Comparison of ENCODE assay signal across 8 cellular contexts in the genomic region with DNA sequence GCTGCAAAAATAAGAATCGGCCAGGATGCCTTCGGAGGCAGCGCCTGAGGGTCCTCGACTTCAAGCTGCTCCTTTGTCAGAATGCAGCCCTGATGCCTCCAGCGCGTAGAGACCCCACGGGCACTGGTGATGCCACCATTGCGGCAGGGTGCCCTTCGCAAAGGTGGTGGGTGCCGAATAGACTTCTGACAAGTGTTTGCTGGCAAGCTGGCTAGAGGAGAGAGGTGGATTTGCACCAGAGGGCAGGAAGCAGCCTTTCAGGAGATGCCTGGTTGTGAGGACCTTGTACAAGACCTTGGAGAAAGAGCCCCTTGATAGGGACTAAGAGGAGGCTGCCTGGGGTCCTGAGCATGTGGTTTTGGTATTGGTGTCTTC.
DNase-seq lines count a peak whose midpoint lies in the region; ATAC-seq and TF ChIP-seq lines count a peak whose summit lies in the region.

No MANE protein-coding gene starts in this region.

- DNase-seq in activated T-cell treated with anti-CD3 and anti-CD28 coated beads, Interleukin-2, amount 50 U/mL, for 24 hours = no peak
- no peak for DNase-seq in activated T-cell treated with anti-CD3 and anti-CD28 coated beads, Interleukin-2, amount 50 U/mL, for 1 hour
- no peak for DNase-seq in thoracic aorta (ENCODE audit: low spot score)
- DNase-seq in SHP77 (lab: John Stamatoyannopoulos, UW) = no peak
- no peak for DNase-seq in occipital lobe (lab: John Stamatoyannopoulos, UW)

- H3K4me3 ChIP-seq in SU-DHL-6 (ENCODE audit: insufficient read depth, low read length, poor library complexity, severe bottlenecking) (peak overlapping the region; percentile 46), iPS-20b (ENCODE audit: low read length) (peak overlapping the region; percentile 61; the same call in 1 of the 2 replicates), thoracic aorta (peak overlapping the region; percentile 73)

- peaks cover 67% of the 10 kb centered on the region for H3K4me1 Mint-ChIP-seq in activated T-cell treated with anti-CD3 and anti-CD28 coated beads, Interleukin-2, amount 50 U/mL, for 24 hours (ENCODE audit: low read depth)

- peak overlapping the region; percentile 62 for H2AFZ ChIP-seq in SU-DHL-6 (ENCODE audit: low read depth, low read length, severe bottlenecking)

- no peak for ATAC-seq in thoracic aorta (ENCODE audit: insufficient number of reproducible peaks, low FRiP score, low read depth)
- no peak for ATAC-seq in GM18868 (IDR thresholded peaks at IDR 0.05; ENCODE audit: unreplicated experiment)

- no peaks in the 10 kb centered on the region for H4K20me1 ChIP-seq in SU-DHL-6 (ENCODE audit: low read depth, low read length)

- H3K4me1 ChIP-seq in iPS-20b (ENCODE audit: insufficient read depth, low read length) (peaks cover 26% of the 10 kb centered on the region), thoracic aorta (ENCODE audit: control insufficient read depth in 1 of 2, low read depth in 2 of 2) (peaks cover 48 to 66% of the 10 kb centered on the region in 2 donors)

- H3K27ac ChIP-seq in SU-DHL-6 (ENCODE audit: low read depth, low read length) (no peak overlapping the region), iPS-20b (ENCODE audit: low read length) (no peak overlapping the region), thoracic aorta (peak overlapping the region; percentile 91 to 98)

- no peaks in the 10 kb centered on the region for H3K9me2 ChIP-seq in SU-DHL-6 (replicated peaks; ENCODE audit: insufficient read depth, low read length)

- no peaks in the 10 kb centered on the region for H3K9me3 Mint-ChIP-seq in activated T-cell treated with anti-CD3 and anti-CD28 coated beads, Interleukin-2, amount 50 U/mL, for 24 hours

- peaks cover 6% of the 10 kb centered on the region for H3K36me3 Mint-ChIP-seq in activated T-cell treated with anti-CD3 and anti-CD28 coated beads, Interleukin-2, amount 50 U/mL, for 24 hours (ENCODE audit: low read depth)

- peak overlapping the region; percentile 83 for H3K4me3 Mint-ChIP-seq in activated T-cell treated with anti-CD3 and anti-CD28 coated beads, Interleukin-2, amount 50 U/mL, for 24 hours

- H3K9me3 ChIP-seq in SU-DHL-6 (ENCODE audit: insufficient read depth, low read length) (no peaks in the 10 kb centered on the region), iPS-20b (ENCODE audit: insufficient read depth, low read depth, low read length) (no peaks in the 10 kb centered on the region), thoracic aorta (no peaks in the 10 kb centered on the region)

- peak overlapping the region; percentile 88 for H3K27ac Mint-ChIP-seq in activated T-cell treated with anti-CD3 and anti-CD28 coated beads, Interleukin-2, amount 50 U/mL, for 24 hours

- no peaks in the 10 kb centered on the region for H3K27me3 Mint-ChIP-seq in activated T-cell treated with anti-CD3 and anti-CD28 coated beads, Interleukin-2, amount 50 U/mL, for 24 hours

- TF ChIP-seq CTCF in SU-DHL-6 (IDR thresholded peaks at IDR 0.05; ENCODE audit: insufficient read depth, low read length, poor library complexity, severe bottlenecking) (no peak), thoracic aorta (IDR thresholded peaks at IDR 0.05) (no peak)

- H3K27me3 ChIP-seq in SU-DHL-6 (ENCODE audit: low read length) (no peaks in the 10 kb centered on the region), iPS-20b (ENCODE audit: insufficient read depth, low read length) (peaks cover 49% of the 10 kb centered on the region), thoracic aorta (replicated peaks; ENCODE audit: insufficient read depth) (no peaks in the 10 kb centered on the region)

- no peaks in the 10 kb centered on the region for H3K36me3 ChIP-seq in SU-DHL-6 (ENCODE audit: low read length)
- no peaks in the 10 kb centered on the region for H3K36me3 ChIP-seq in iPS-20b (ENCODE audit: insufficient read depth, low read depth, low read length)
- no peaks in the 10 kb centered on the region for H3K36me3 ChIP-seq in thoracic aorta

- H3K9ac ChIP-seq in SU-DHL-6 (ENCODE audit: low read length) (peak overlapping the region; percentile 44; the same call in 1 of the 2 replicates), iPS-20b (ENCODE audit: low read depth, low read length) (peak overlapping the region; percentile 53; the same call in 1 of the 2 replicates)

- H3K4me2 ChIP-seq in SU-DHL-6 (ENCODE audit: low read depth, low read length, poor library complexity, severe bottlenecking) = peak overlapping the region; percentile 58

- H3F3A ChIP-seq in SU-DHL-6 (ENCODE audit: insufficient read depth) = no peaks in the 10 kb centered on the region

- no peaks in the 10 kb centered on the region for H3K79me2 ChIP-seq in SU-DHL-6 (ENCODE audit: insufficient read depth, low read length)

Comparison
In these comparisons a context has a peak if more than half of its experiments do, and no peak if none do; other contexts are left out.
1. H3K27ac ChIP-seq: peak in thoracic aorta (2 of 2); none in SU-DHL-6 (single experiment) and iPS-20b (single experiment).
2. Peak in every context shown above with its lines, with median percentiles within 50 percentile points of each other: H3K4me3 ChIP-seq.